Comparison of ENCODE assay signal across 8 cellular contexts in genomic region chr2:177148477-177149154, GRCh38.
DNase-seq lines count a peak whose midpoint lies in the region; ATAC-seq lines count a peak whose summit lies in the region.

No MANE protein-coding gene starts in this region.

- peaks cover 6 to 12% (median 12%) of the 10 kb centered on the region in 4 donors for H3K4me1 Mint-ChIP-seq in CD4-positive, alpha-beta memory T cell
- peaks cover 21% of the 10 kb centered on the region for H3K4me1 Mint-ChIP-seq in activated CD4-positive, alpha-beta memory T cell treated with anti-CD3 and anti-CD28 coated beads, Interleukin-2, amount 10 ng/mL, durations not matched to agents 7 days and 5 days

- H3K4me1 ChIP-seq in CD4-positive, alpha-beta memory T cell (ENCODE audit: insufficient read depth, low read length): peaks cover 11% of the 10 kb centered on the region
- H3K4me1 ChIP-seq in effector memory CD4-positive, alpha-beta T cell (ENCODE audit: control insufficient read depth, insufficient read depth, low read length, poor library complexity, severe bottlenecking): no peaks in the 10 kb centered on the region
- H3K4me1 ChIP-seq in mesodermal cell (ENCODE audit: control insufficient read depth, insufficient read depth, low read length, poor library complexity, severe bottlenecking): no peaks in the 10 kb centered on the region

- POLR2A ChIA-PET in CD4-positive, alpha-beta memory T cell (lab: Charles Lee; ENCODE audit: partially characterized antibody): interaction anchor here (0.7 to 2.5 kb wide), 5 partner anchors 17 to 1022 kb away, joined by 3 to 19 read pairs (median 9); partner anchors contain the start of genes AGPS and NFE2L2
- POLR2A ChIA-PET in activated CD4-positive, alpha-beta memory T cell treated with anti-CD3 and anti-CD28 coated beads, Interleukin-2, amount 10 ng/mL, durations not matched to agents 7 days and 5 days (lab: Charles Lee): interaction anchor here (0.6 to 1.3 kb wide), 6 partner anchors 63 to 328 kb away, joined by 3 to 4 read pairs (median 3); partner anchors contain the start of gene HNRNPA3

- H3K27me3 Mint-ChIP-seq in CD4-positive, alpha-beta memory T cell: peaks cover 14 to 19% of the 10 kb centered on the region in 2 donors
- peaks cover 58% of the 10 kb centered on the region for H3K27me3 Mint-ChIP-seq in activated CD4-positive, alpha-beta memory T cell treated with anti-CD3 and anti-CD28 coated beads, Interleukin-2, amount 10 ng/mL, durations not matched to agents 7 days and 5 days

- ATAC-seq in GM19455 (IDR thresholded peaks at IDR 0.05; ENCODE audit: unreplicated experiment): peak; percentile 91
- ATAC-seq in HG03571 (IDR thresholded peaks at IDR 0.05; ENCODE audit: unreplicated experiment): peak; percentile 79

- DNase-seq in CD4-positive, alpha-beta memory T cell: peak; percentile 66 to 76 (median 71)
- DNase-seq in NCI-H82 (lab: John Stamatoyannopoulos, UW): peak; percentile 97
- peak; percentile 78 for DNase-seq in activated CD4-positive, alpha-beta memory T cell treated with anti-CD3 and anti-CD28 coated beads, Interleukin-2, amount 10 ng/mL, durations not matched to agents 7 days and 5 days
- DNase-seq in effector memory CD4-positive, alpha-beta T cell: peak; percentile 33 to 58 (median 39)
- DNase-seq in stimulated activated CD8-positive, alpha-beta memory T cell treated with anti-CD3 and anti-CD28 coated beads, Interleukin-15, amount 100 ng/mL, for 4 hours (ENCODE audit: low read depth in 2 of 2): peak; percentile 35 to 47

- H3K27ac Mint-ChIP-seq in CD4-positive, alpha-beta memory T cell: peak overlapping the region in 6 of 7 donors; percentile 31 to 83 (median 58)
- H3K27ac Mint-ChIP-seq in activated CD4-positive, alpha-beta memory T cell treated with anti-CD3 and anti-CD28 coated beads, Interleukin-2, amount 10 ng/mL, durations not matched to agents 7 days and 5 days: no peak overlapping the region

- no peaks in the 10 kb centered on the region for H3K36me3 Mint-ChIP-seq in CD4-positive, alpha-beta memory T cell
- H3K36me3 Mint-ChIP-seq in activated CD4-positive, alpha-beta memory T cell treated with anti-CD3 and anti-CD28 coated beads, Interleukin-2, amount 10 ng/mL, durations not matched to agents 7 days and 5 days (ENCODE audit: low read depth): no peaks in the 10 kb centered on the region

- WGBS in mesodermal cell (ENCODE audit: insufficient coverage in 2 of 2), 2 experiments: 0% methylated on average over 12 to 13 of the region's 25 CpGs

- H3K9me3 ChIP-seq in CD4-positive, alpha-beta memory T cell (ENCODE audit: control insufficient read depth in 1 of 2, low read length in 2 of 2): no peaks in the 10 kb centered on the region
- H3K9me3 ChIP-seq in effector memory CD4-positive, alpha-beta T cell (ENCODE audit: control insufficient read depth, low read length): no peaks in the 10 kb centered on the region
- H3K9me3 ChIP-seq in mesodermal cell (ENCODE audit: control insufficient read depth, low read length): no peaks in the 10 kb centered on the region

- peaks cover 0 to 2% (median 0%) of the 10 kb centered on the region in 8 donors for H3K9me3 Mint-ChIP-seq in CD4-positive, alpha-beta memory T cell
- no peaks in the 10 kb centered on the region for H3K9me3 Mint-ChIP-seq in activated CD4-positive, alpha-beta memory T cell treated with anti-CD3 and anti-CD28 coated beads, Interleukin-2, amount 10 ng/mL, durations not matched to agents 7 days and 5 days

- CTCF ChIA-PET in CD4-positive, alpha-beta memory T cell (lab: Charles Lee; ENCODE audit: partially characterized antibody): interaction anchor here (0.7 to 4.5 kb wide), 60 partner anchors 9 to 1929 kb away, joined by 3 to 51 read pairs (median 4); partner anchors contain the start of genes AGPS, HOXD8 and NFE2L2
- CTCF ChIA-PET in activated CD4-positive, alpha-beta memory T cell treated with anti-CD3 and anti-CD28 coated beads, Interleukin-2, amount 10 ng/mL, durations not matched to agents 7 days and 5 days (lab: Charles Lee): interaction anchor here (0.6 to 4.2 kb wide), 72 partner anchors 7 to 1053 kb away, joined by 3 to 47 read pairs (median 4); partner anchors contain the start of genes AGPS and MTX2

- H3K27ac ChIP-seq in CD4-positive, alpha-beta memory T cell (ENCODE audit: low read depth, low read length): peak overlapping the region; percentile 19
- no peak overlapping the region for H3K27ac ChIP-seq in effector memory CD4-positive, alpha-beta T cell (ENCODE audit: insufficient read depth, low read length, poor library complexity, severe bottlenecking)
- H3K27ac ChIP-seq in mesodermal cell (ENCODE audit: low read depth, low read length, severe bottlenecking): no peak overlapping the region

- peaks cover 15% of the 10 kb centered on the region for H3K27me3 ChIP-seq in CD4-positive, alpha-beta memory T cell (ENCODE audit: insufficient read depth, low read length)
- H3K27me3 ChIP-seq in effector memory CD4-positive, alpha-beta T cell (replicated peaks; ENCODE audit: control insufficient read depth, insufficient read depth, low read length, poor library complexity, severe bottlenecking): peaks cover 5% of the 10 kb centered on the region

- H3K4me3 Mint-ChIP-seq in CD4-positive, alpha-beta memory T cell: peak overlapping the region; percentile 85 to 94 (median 90)
- H3K4me3 Mint-ChIP-seq in activated CD4-positive, alpha-beta memory T cell treated with anti-CD3 and anti-CD28 coated beads, Interleukin-2, amount 10 ng/mL, durations not matched to agents 7 days and 5 days: peak overlapping the region; percentile 80

- peak overlapping the region; percentile 53 to 73 for H3K4me3 ChIP-seq in CD4-positive, alpha-beta memory T cell (ENCODE audit: low read length in 2 of 2)
- peak overlapping the region; percentile 53 for H3K4me3 ChIP-seq in effector memory CD4-positive, alpha-beta T cell (ENCODE audit: insufficient read depth, low read depth, low read length, poor library complexity, severe bottlenecking)
- H3K4me3 ChIP-seq in mesodermal cell (ENCODE audit: extremely low read depth, insufficient read depth, low read length, poor library complexity, severe bottlenecking): peak overlapping the region; percentile 16

- no peaks in the 10 kb centered on the region for H3K36me3 ChIP-seq in CD4-positive, alpha-beta memory T cell (ENCODE audit: insufficient read depth, low read length)
- H3K36me3 ChIP-seq in effector memory CD4-positive, alpha-beta T cell (ENCODE audit: control insufficient read depth, insufficient read depth, low read length): no peaks in the 10 kb centered on the region
- H3K36me3 ChIP-seq in mesodermal cell (ENCODE audit: control insufficient read depth, insufficient read depth, low read length): no peaks in the 10 kb centered on the region

- intact Hi-C loops in CD4-positive, alpha-beta memory T cell (cut with micrococcal nuclease): loop anchor here (1.0 to 10.0 kb wide), 9 partner anchors 13 to 1456 kb away; partner anchors contain the start of gene LNPK

Comparison
In these comparisons a context has a peak if more than half of its experiments do, and no peak if none do; other contexts are left out.
1. DNase-seq: peak in every context shown above with its lines; median percentile 97 in NCI-H82; 78 in activated CD4-positive, alpha-beta memory T cell treated with anti-CD3 and anti-CD28 coated beads, Interleukin-2, amount 10 ng/mL, durations not matched to agents 7 days and 5 days; 71 in CD4-positive, alpha-beta memory T cell; 41 in stimulated activated CD8-positive, alpha-beta memory T cell treated with anti-CD3 and anti-CD28 coated beads, Interleukin-15, amount 100 ng/mL, for 4 hours; 39 in effector memory CD4-positive, alpha-beta T cell.